In genomic region chr3:52086939-52087675, GRCh38 we compare ENCODE assay signal across 12 cellular contexts. TPM values are rescaled to one million over a fixed set of nuclear protein-coding genes. Genes with fewer than 3 reads are reported as not detected.
DNase-seq lines count a peak whose midpoint lies in the region; ATAC-seq, FAIRE-seq and TF ChIP-seq lines count a peak whose summit lies in the region.
"Had no signal": no experiment of that assay in that cellular context is flagged by ENCODE, and none has a peak within 500 bp of the region (broad histone marks: within the 10 kb centered on the region; RNA-seq: fewer than 3 reads in every experiment).

No MANE protein-coding gene starts in this region.

- TF ChIP-seq CTCF in RWPE1 (conservative IDR thresholded peaks at IDR 0.05; ENCODE audit: low read depth) (no peak), fibroblast of the aortic adventitia (IDR thresholded peaks at IDR 0.05; ENCODE audit: insufficient read depth, low read length) (no peak), BE2C (IDR thresholded peaks at IDR 0.05; ENCODE audit: low read depth, low read length) (no peak)

- no peaks in the 10 kb centered on the region for H3K9me3 ChIP-seq in small intestine (ENCODE audit: control insufficient read depth, low read depth)
- H3K9me3 ChIP-seq in BE2C = no peaks in the 10 kb centered on the region
- H3K9me3 ChIP-seq: ovary had no signal

- H3K4me3 ChIP-seq in fibroblast of the aortic adventitia (ENCODE audit: low read depth, low read length) (no peak overlapping the region), small intestine (ENCODE audit: low read depth in 1 of 2, low read length in 2 of 2) (no peak overlapping the region), BE2C (ENCODE audit: low read depth, low read length) (no peak overlapping the region)
- H3K4me3 ChIP-seq: ovary had no signal

- H3K4me1 ChIP-seq in small intestine (ENCODE audit: control insufficient read depth in 2 of 2, insufficient read depth in 1 of 2, low read depth in 1 of 2, low read length in 1 of 2) = no peaks in the 10 kb centered on the region
- no peaks in the 10 kb centered on the region for H3K4me1 ChIP-seq in BE2C

- H3K36me3 Mint-ChIP-seq in activated CD4-positive, alpha-beta T cell treated with anti-CD3 and anti-CD28 coated beads, Interleukin-2, amount 10 ng/mL, durations not matched to agents 24 days and 14 days (ENCODE audit: low read depth) = peaks cover 4% of the 10 kb centered on the region

- WGBS in small intestine, 3 donors = 79 to 88% (median 85%) methylated on average over 9 of the region's 9 CpGs

- peak overlapping the region; percentile 19 for H3K4me3 Mint-ChIP-seq in activated CD4-positive, alpha-beta T cell treated with anti-CD3 and anti-CD28 coated beads, Interleukin-2, amount 10 ng/mL, durations not matched to agents 24 days and 14 days

- peak; percentile 68 for DNase-seq in activated CD4-positive, alpha-beta T cell treated with anti-CD3 and anti-CD28 coated beads, Interleukin-2, amount 10 ng/mL, durations not matched to agents 24 days and 14 days
- no peak for DNase-seq in activated CD4-positive, alpha-beta T cell treated with anti-CD3 and anti-CD28 coated beads, Interleukin-2, amount 50 U/mL, for 4 hours
- DNase-seq in RWPE1 (ENCODE audit: low spot score) = no peak
- DNase-seq in fibroblast of the aortic adventitia (ENCODE audit: low read depth) = peak; percentile 37
- DNase-seq in stimulated activated naive CD8-positive, alpha-beta T cell treated with anti-CD3 and anti-CD28 coated beads, Interleukin-15, Interleukin-2, amounts not matched to agents 100 U/mL and 50 U/mL, for 24 hours = peak; percentile 27
- DNase-seq in NCI-H748 treated with DMSO at 0.1 percent for 48 hours (lab: John Stamatoyannopoulos, UW) = no peak
- DNase-seq in small intestine = no peak
- DNase-seq in BE2C = no peak
- DNase-seq: activated gamma-delta T cell, foreskin keratinocyte, MM.1S had no signal

- peak; percentile 4 for ATAC-seq in stimulated activated naive CD8-positive, alpha-beta T cell treated with anti-CD3 and anti-CD28 coated beads, Interleukin-15, Interleukin-2, amounts not matched to agents 100 U/mL and 50 U/mL, for 24 hours
- ATAC-seq: foreskin keratinocyte had no signal

- intact Hi-C loops in activated CD4-positive, alpha-beta T cell treated with anti-CD3 and anti-CD28 coated beads, Interleukin-2, amount 10 ng/mL, durations not matched to agents 24 days and 14 days (cut with micrococcal nuclease) = loop anchor here (2.0 kb wide), 1 partner anchor 30 kb away; the partner anchor contains the start of gene DUSP7

- H3K27me3 ChIP-seq in small intestine (ENCODE audit: control insufficient read depth in 2 of 2, insufficient read depth in 2 of 2, low read length in 2 of 2) (no peaks in the 10 kb centered on the region), BE2C (no peaks in the 10 kb centered on the region)
- H3K27me3 ChIP-seq: foreskin keratinocyte, ovary had no signal

- CTCF ChIA-PET in RWPE1 (lab: Yijun Ruan, JAX) = interaction anchor here (0.5 to 0.7 kb wide), 2 partner anchors 36 to 750 kb away, joined by 3 read pairs; no protein-coding TSS in a partner anchor

- H3K36me3 ChIP-seq in small intestine (ENCODE audit: control insufficient read depth in 2 of 2, insufficient read depth in 2 of 2, low read length in 2 of 2) (no peaks in the 10 kb centered on the region), BE2C (no peaks in the 10 kb centered on the region)
- H3K36me3 ChIP-seq: ovary had no signal

- peaks cover 24% of the 10 kb centered on the region for H3K4me1 Mint-ChIP-seq in activated CD4-positive, alpha-beta T cell treated with anti-CD3 and anti-CD28 coated beads, Interleukin-2, amount 10 ng/mL, durations not matched to agents 24 days and 14 days

- H3K27ac ChIP-seq in RWPE1 (peak overlapping the region; percentile 2; the same call in 1 of the 2 replicates), small intestine (ENCODE audit: low read depth in 1 of 2, low read length in 1 of 2) (no peak overlapping the region)
- H3K27ac ChIP-seq: foreskin keratinocyte, ovary had no signal

- H3K9me3 Mint-ChIP-seq in activated CD4-positive, alpha-beta T cell treated with anti-CD3 and anti-CD28 coated beads, Interleukin-2, amount 10 ng/mL, durations not matched to agents 24 days and 14 days = no peaks in the 10 kb centered on the region

- no peaks in the 10 kb centered on the region for H3K27me3 Mint-ChIP-seq in activated CD4-positive, alpha-beta T cell treated with anti-CD3 and anti-CD28 coated beads, Interleukin-2, amount 10 ng/mL, durations not matched to agents 24 days and 14 days

- no peak for FAIRE-seq in small intestine (lab: Jason Lieb, UNC)

- POLR2A ChIA-PET in RWPE1 (lab: Yijun Ruan, JAX; ENCODE audit: low non-redundant PET) = no interaction called here

- peak overlapping the region; percentile 65 for H3K27ac Mint-ChIP-seq in activated CD4-positive, alpha-beta T cell treated with anti-CD3 and anti-CD28 coated beads, Interleukin-2, amount 10 ng/mL, durations not matched to agents 24 days and 14 days

RNA-seq across cellular contexts. Expression of gene DUSP7, which starts 30.7 kb away (rescaled TPM):
- total RNA-seq in activated CD4-positive, alpha-beta T cell treated with anti-CD3 and anti-CD28 coated beads, Interleukin-2, amount 10 ng/mL, durations not matched to agents 24 days and 14 days = 33.5 and 34.0 TPM in 2 replicates
- 2.9 and 12.8 TPM in 2 replicates for total RNA-seq in fibroblast of the aortic adventitia (ENCODE audit: low replicate concordance)
- polyA plus RNA-seq in small intestine = 1 to 10 TPM; 1.6 to 7.1 (median 1.8) TPM
- polyA plus RNA-seq in BE2C (2012; ENCODE audit: insufficient read depth, insufficient read length, low read depth) = 56.0 TPM

Comparison
In these comparisons a context has a peak if more than half of its experiments do, and no peak if none do; other contexts are left out.
1. DNase-seq: peak in activated CD4-positive, alpha-beta T cell treated with anti-CD3 and anti-CD28 coated beads, Interleukin-2, amount 10 ng/mL, durations not matched to agents 24 days and 14 days (single experiment), fibroblast of the aortic adventitia (single experiment) and stimulated activated naive CD8-positive, alpha-beta T cell treated with anti-CD3 and anti-CD28 coated beads, Interleukin-15, Interleukin-2, amounts not matched to agents 100 U/mL and 50 U/mL, for 24 hours (single experiment); none in activated CD4-positive, alpha-beta T cell treated with anti-CD3 and anti-CD28 coated beads, Interleukin-2, amount 50 U/mL, for 4 hours (0 of 2), RWPE1 (single experiment), NCI-H748 treated with DMSO at 0.1 percent for 48 hours (single experiment), small intestine (single experiment) and BE2C (single experiment).